1 cellular context compared by ENCODE assay signal in the genomic region with DNA sequence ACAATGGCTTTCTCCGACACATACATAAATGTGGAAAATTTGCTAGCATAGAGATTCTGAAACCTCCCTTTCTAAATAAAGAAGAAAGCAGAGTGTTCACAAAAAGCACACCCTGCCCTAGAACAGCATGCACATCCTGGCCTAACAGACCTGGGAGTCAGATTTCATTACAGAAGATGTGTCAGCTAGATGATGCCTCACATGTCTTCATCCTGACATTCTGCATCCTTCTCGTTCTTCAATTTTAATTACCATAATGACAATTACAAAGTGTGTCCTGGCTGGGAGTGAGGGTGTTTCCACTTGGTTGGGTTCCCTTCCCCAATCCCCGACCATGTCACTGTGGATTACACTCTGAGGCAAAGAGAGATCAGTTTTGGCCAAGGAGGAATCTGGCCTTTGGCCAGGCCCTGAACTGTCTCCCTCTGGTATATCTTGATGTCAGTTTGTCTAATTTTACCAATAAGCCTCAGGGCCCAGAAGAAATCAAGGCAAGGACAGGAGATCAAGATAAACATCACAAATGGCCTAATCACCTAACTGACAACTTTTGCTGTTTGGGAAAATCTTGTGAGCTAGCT.
TF ChIP-seq lines count a peak whose summit lies in the region.

No MANE protein-coding gene starts in this region.

TF ChIP-seq in GM12878, 131 proteins besides CTCF, POLR2A, EP300 and RAD21 (continued from another document):
- TF ChIP-seq, protein P1, sequence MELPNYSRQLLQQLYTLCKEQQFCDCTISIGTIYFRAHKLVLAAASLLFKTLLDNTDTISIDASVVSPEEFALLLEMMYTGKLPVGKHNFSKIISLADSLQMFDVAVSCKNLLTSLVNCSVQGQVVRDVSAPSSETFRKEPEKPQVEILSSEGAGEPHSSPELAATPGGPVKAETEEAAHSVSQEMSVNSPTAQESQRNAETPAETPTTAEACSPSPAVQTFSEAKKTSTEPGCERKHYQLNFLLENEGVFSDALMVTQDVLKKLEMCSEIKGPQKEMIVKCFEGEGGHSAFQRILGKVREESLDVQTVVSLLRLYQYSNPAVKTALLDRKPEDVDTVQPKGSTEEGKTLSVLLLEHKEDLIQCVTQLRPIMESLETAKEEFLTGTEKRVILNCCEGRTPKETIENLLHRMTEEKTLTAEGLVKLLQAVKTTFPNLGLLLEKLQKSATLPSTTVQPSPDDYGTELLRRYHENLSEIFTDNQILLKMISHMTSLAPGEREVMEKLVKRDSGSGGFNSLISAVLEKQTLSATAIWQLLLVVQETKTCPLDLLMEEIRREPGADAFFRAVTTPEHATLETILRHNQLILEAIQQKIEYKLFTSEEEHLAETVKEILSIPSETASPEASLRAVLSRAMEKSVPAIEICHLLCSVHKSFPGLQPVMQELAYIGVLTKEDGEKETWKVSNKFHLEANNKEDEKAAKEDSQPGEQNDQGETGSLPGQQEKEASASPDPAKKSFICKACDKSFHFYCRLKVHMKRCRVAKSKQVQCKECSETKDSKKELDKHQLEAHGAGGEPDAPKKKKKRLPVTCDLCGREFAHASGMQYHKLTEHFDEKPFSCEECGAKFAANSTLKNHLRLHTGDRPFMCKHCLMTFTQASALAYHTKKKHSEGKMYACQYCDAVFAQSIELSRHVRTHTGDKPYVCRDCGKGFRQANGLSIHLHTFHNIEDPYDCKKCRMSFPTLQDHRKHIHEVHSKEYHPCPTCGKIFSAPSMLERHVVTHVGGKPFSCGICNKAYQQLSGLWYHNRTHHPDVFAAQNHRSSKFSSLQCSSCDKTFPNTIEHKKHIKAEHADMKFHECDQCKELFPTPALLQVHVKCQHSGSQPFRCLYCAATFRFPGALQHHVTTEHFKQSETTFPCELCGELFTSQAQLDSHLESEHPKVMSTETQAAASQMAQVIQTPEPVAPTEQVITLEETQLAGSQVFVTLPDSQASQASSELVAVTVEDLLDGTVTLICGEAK (IDR thresholded peaks at IDR 0.05; ENCODE audit: borderline replicate concordance): no peak
- TF ChIP-seq CEBPZ (IDR thresholded peaks at IDR 0.05; ENCODE audit: low read depth, low read length) (no peak), BHLHE40 (IDR thresholded peaks at IDR 0.05; ENCODE audit: borderline replicate concordance in 1 of 2, low read depth in 2 of 2, low read length in 1 of 2) (no peak), BCL11A (IDR thresholded peaks at IDR 0.05; ENCODE audit: low read depth, low read length) (no peak), SMC3 (IDR thresholded peaks at IDR 0.05; ENCODE audit: borderline replicate concordance, low read length) (no peak), MXI1 (IDR thresholded peaks at IDR 0.05; ENCODE audit: low read depth, low read length) (no peak), EZH2 (IDR thresholded peaks at IDR 0.05; ENCODE audit: borderline replicate concordance, control insufficient read depth, low read depth, low read length) (no peak), NR2F1 (conservative IDR thresholded peaks at IDR 0.05) (no peak), EED (IDR thresholded peaks at IDR 0.05; ENCODE audit: low read depth) (no peak), ZNF24 (IDR thresholded peaks at IDR 0.05) (no peak), CHD1 (IDR thresholded peaks at IDR 0.05; ENCODE audit: low read depth, low read length) (no peak), RBBP5 (conservative IDR thresholded peaks at IDR 0.05) (no peak), CREM (IDR thresholded peaks at IDR 0.05; ENCODE audit: low read depth) (no peak), TCF12 (IDR thresholded peaks at IDR 0.05; ENCODE audit: low read depth, low read length) (no peak), BACH1 (IDR thresholded peaks at IDR 0.05; ENCODE audit: borderline replicate concordance) (no peak), E4F1 (IDR thresholded peaks at IDR 0.05; ENCODE audit: borderline replicate concordance, partially characterized antibody) (no peak), NR2C1 (IDR thresholded peaks at IDR 0.05) (no peak)
- TF ChIP-seq, protein P2, sequence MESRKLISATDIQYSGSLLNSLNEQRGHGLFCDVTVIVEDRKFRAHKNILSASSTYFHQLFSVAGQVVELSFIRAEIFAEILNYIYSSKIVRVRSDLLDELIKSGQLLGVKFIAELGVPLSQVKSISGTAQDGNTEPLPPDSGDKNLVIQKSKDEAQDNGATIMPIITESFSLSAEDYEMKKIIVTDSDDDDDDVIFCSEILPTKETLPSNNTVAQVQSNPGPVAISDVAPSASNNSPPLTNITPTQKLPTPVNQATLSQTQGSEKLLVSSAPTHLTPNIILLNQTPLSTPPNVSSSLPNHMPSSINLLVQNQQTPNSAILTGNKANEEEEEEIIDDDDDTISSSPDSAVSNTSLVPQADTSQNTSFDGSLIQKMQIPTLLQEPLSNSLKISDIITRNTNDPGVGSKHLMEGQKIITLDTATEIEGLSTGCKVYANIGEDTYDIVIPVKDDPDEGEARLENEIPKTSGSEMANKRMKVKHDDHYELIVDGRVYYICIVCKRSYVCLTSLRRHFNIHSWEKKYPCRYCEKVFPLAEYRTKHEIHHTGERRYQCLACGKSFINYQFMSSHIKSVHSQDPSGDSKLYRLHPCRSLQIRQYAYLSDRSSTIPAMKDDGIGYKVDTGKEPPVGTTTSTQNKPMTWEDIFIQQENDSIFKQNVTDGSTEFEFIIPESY (IDR thresholded peaks at IDR 0.05): no peak
- TF ChIP-seq, protein P3, sequence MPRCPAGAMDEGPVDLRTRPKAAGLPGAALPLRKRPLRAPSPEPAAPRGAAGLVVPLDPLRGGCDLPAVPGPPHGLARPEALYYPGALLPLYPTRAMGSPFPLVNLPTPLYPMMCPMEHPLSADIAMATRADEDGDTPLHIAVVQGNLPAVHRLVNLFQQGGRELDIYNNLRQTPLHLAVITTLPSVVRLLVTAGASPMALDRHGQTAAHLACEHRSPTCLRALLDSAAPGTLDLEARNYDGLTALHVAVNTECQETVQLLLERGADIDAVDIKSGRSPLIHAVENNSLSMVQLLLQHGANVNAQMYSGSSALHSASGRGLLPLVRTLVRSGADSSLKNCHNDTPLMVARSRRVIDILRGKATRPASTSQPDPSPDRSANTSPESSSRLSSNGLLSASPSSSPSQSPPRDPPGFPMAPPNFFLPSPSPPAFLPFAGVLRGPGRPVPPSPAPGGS (IDR thresholded peaks at IDR 0.05; ENCODE audit: borderline replicate concordance, insufficient read depth, low read depth, low read length, poor library complexity, severe bottlenecking): no peak
